ENCODE assay signal across 37 cellular contexts in the genomic region with DNA sequence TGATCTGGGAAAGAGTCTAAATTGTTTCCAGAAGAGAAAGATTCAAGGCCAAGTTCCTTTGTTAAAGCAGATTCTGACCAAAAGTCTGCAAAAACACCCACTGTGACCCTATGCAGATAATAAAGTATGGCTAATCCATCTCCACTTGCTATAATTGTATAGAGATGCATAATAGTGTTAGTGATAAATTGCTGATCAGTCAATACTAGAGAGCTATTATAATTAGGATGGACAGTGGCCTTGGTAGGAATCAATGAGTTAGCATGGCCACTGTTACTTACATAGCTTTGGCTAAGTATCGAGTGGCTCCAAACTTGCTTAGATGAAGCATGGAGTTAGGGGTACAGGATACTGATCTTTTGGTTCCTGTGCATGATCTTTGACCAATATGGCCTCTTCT.
"Had no signal": no experiment of that assay in that cellular context is flagged by ENCODE, and none has a peak within 500 bp of the region (broad histone marks: within the 10 kb centered on the region; RNA-seq: fewer than 3 reads in every experiment).

No MANE protein-coding gene starts in this region.

- H3K36me3 Mint-ChIP-seq: activated CD4-positive, alpha-beta memory T cell treated with anti-CD3 and anti-CD28 coated beads for 36 hours; activated naive CD4-positive, alpha-beta T cell treated with anti-CD3 and anti-CD28 coated beads, Interleukin-2, amount 50 U/mL, for 72 hours; activated naive CD8-positive, alpha-beta T cell treated with anti-CD3 and anti-CD28 coated beads for 36 hours; brain had no signal

- H3K9me3 ChIP-seq: adrenal gland had no signal

- H3K4me3 ChIP-seq: adrenal gland, cardiac muscle cell had no signal

- H3K27me3 ChIP-seq: adrenal gland, cardiac muscle cell had no signal

- H3K4me1 ChIP-seq: adrenal gland had no signal

- ATAC-seq: activated CD8-positive, alpha-beta T cell treated with anti-CD3 and anti-CD28 coated beads for 36 hours; activated naive CD4-positive, alpha-beta T cell treated with anti-CD3 and anti-CD28 coated beads, Interleukin-2, amount 50 U/mL, for 72 hours; activated T-cell treated with anti-CD3 and anti-CD28 coated beads, Interleukin-2, amount 50 U/mL, for 4 hours; activated T-cell treated with anti-CD3 and anti-CD28 coated beads, Interleukin-2, amount 50 U/mL, for 72 hours; activated T-helper 17 cell treated with anti-CD3 and anti-CD28 coated beads, Interleukin-2, amount 50 U/mL, for 72 hours had no signal

- H3K4me3 Mint-ChIP-seq: activated B cell treated with CpG ODN at 0.5 μM for 24 hours; activated CD4-positive, alpha-beta memory T cell treated with anti-CD3 and anti-CD28 coated beads for 36 hours; activated CD4-positive, alpha-beta T cell treated with anti-CD3 and anti-CD28 coated beads, Interleukin-2, amount 10 ng/mL, durations not matched to agents 24 days and 14 days; activated CD8-positive, alpha-beta T cell treated with anti-CD3 and anti-CD28 coated beads for 36 hours; activated naive CD4-positive, alpha-beta T cell treated with anti-CD3 and anti-CD28 coated beads for 36 hours; activated naive CD8-positive, alpha-beta T cell treated with anti-CD3 and anti-CD28 coated beads for 36 hours; activated T-cell treated with anti-CD3 and anti-CD28 coated beads, Interleukin-2, amount 50 U/mL, for 4 hours; activated T-cell treated with anti-CD3 and anti-CD28 coated beads, Interleukin-2, amount 50 U/mL, for 72 hours; activated T-helper 1 cell treated with anti-CD3 and anti-CD28 coated beads, Interleukin-12 subunit alpha, Interleukin-12 subunit beta, Interleukin-2, Interleukin-4 antibody, amounts not matched to agents 30 ng/mL and 10 ng/mL and 1 ng/mL, durations not matched to agents 14 hours and 24 hours and 36 hours; activated T-helper 17 cell treated with anti-CD3 and anti-CD28 coated beads, Interleukin-2, amount 50 U/mL, for 72 hours; brain; central memory CD8-positive, alpha-beta T cell; T-helper 1 cell treated with Interleukin-12 subunit alpha and Interleukin-12 subunit beta and Interleukin-4 antibody, amounts not matched to agents 30 μg/mL and 1 μg/mL, for 36 hours; T-helper 2 cell treated with Interferon-gamma antibody and Interleukin-4, amounts not matched to agents 5 μg/mL and 100 μg/mL, for 36 hours had no signal

- H3K36me3 ChIP-seq: adrenal gland, cardiac muscle cell had no signal

- H3K27ac ChIP-seq: adrenal gland, cardiac muscle cell, VCaP had no signal

- H3K27ac Mint-ChIP-seq: activated B cell treated with CpG ODN at 0.5 μM for 24 hours; activated CD4-positive, alpha-beta memory T cell treated with anti-CD3 and anti-CD28 coated beads for 36 hours; activated CD4-positive, alpha-beta T cell treated with anti-CD3 and anti-CD28 coated beads, Interleukin-2, amount 10 ng/mL, durations not matched to agents 24 days and 14 days; activated CD8-positive, alpha-beta T cell treated with anti-CD3 and anti-CD28 coated beads for 36 hours; activated naive CD4-positive, alpha-beta T cell treated with anti-CD3 and anti-CD28 coated beads for 36 hours; activated naive CD4-positive, alpha-beta T cell treated with anti-CD3 and anti-CD28 coated beads, Interleukin-2, amount 50 U/mL, for 72 hours; activated naive CD8-positive, alpha-beta T cell treated with anti-CD3 and anti-CD28 coated beads for 36 hours; activated T-cell treated with anti-CD3 and anti-CD28 coated beads, Interleukin-2, amount 50 U/mL, for 72 hours; activated T-helper 1 cell treated with anti-CD3 and anti-CD28 coated beads, Interleukin-12 subunit alpha, Interleukin-12 subunit beta, Interleukin-2, Interleukin-4 antibody, amounts not matched to agents 30 ng/mL and 10 ng/mL and 1 ng/mL, durations not matched to agents 14 hours and 24 hours and 36 hours; activated T-helper 17 cell treated with anti-CD3 and anti-CD28 coated beads, Interleukin-2, amount 50 U/mL, for 72 hours; brain; T-helper 1 cell treated with Interleukin-12 subunit alpha and Interleukin-12 subunit beta and Interleukin-4 antibody, amounts not matched to agents 30 μg/mL and 1 μg/mL, for 36 hours; T-helper 2 cell treated with Interferon-gamma antibody and Interleukin-4, amounts not matched to agents 5 μg/mL and 100 μg/mL, for 36 hours had no signal

- FAIRE-seq: bronchial epithelial cell, TTC549 had no signal

- H3K4me1 Mint-ChIP-seq: activated B cell treated with CpG ODN at 0.5 μM for 24 hours; activated CD4-positive, alpha-beta T cell treated with anti-CD3 and anti-CD28 coated beads, Interleukin-2, amount 10 ng/mL, durations not matched to agents 24 days and 14 days; activated naive CD8-positive, alpha-beta T cell treated with anti-CD3 and anti-CD28 coated beads for 36 hours; activated T-helper 17 cell treated with anti-CD3 and anti-CD28 coated beads, Interleukin-2, amount 50 U/mL, for 72 hours; central memory CD8-positive, alpha-beta T cell had no signal

- H3K27me3 Mint-ChIP-seq: activated B cell treated with CpG ODN at 0.5 μM for 24 hours; activated CD4-positive, alpha-beta memory T cell treated with anti-CD3 and anti-CD28 coated beads for 36 hours; activated CD4-positive, alpha-beta T cell treated with anti-CD3 and anti-CD28 coated beads, Interleukin-2, amount 10 ng/mL, durations not matched to agents 24 days and 14 days; activated CD8-positive, alpha-beta T cell treated with anti-CD3 and anti-CD28 coated beads for 36 hours; activated naive CD8-positive, alpha-beta T cell treated with anti-CD3 and anti-CD28 coated beads for 36 hours; activated T-helper 17 cell treated with anti-CD3 and anti-CD28 coated beads, Interleukin-2, amount 50 U/mL, for 72 hours; brain; central memory CD8-positive, alpha-beta T cell had no signal

- H3K9me3 Mint-ChIP-seq: activated B cell treated with CpG ODN at 0.5 μM for 24 hours; activated CD4-positive, alpha-beta memory T cell treated with anti-CD3 and anti-CD28 coated beads for 36 hours; activated CD4-positive, alpha-beta T cell treated with anti-CD3 and anti-CD28 coated beads, Interleukin-2, amount 10 ng/mL, durations not matched to agents 24 days and 14 days; activated CD8-positive, alpha-beta T cell treated with anti-CD3 and anti-CD28 coated beads for 36 hours; activated naive CD8-positive, alpha-beta T cell treated with anti-CD3 and anti-CD28 coated beads for 36 hours; activated T-cell treated with anti-CD3 and anti-CD28 coated beads, Interleukin-2, amount 50 U/mL, for 4 hours; activated T-helper 1 cell treated with anti-CD3 and anti-CD28 coated beads, Interleukin-12 subunit alpha, Interleukin-12 subunit beta, Interleukin-2, Interleukin-4 antibody, amounts not matched to agents 30 ng/mL and 10 ng/mL and 1 ng/mL, durations not matched to agents 14 hours and 24 hours and 36 hours; activated T-helper 17 cell treated with anti-CD3 and anti-CD28 coated beads, Interleukin-2, amount 50 U/mL, for 72 hours; brain; T-helper 1 cell treated with Interleukin-12 subunit alpha and Interleukin-12 subunit beta and Interleukin-4 antibody, amounts not matched to agents 30 μg/mL and 1 μg/mL, for 36 hours; T-helper 2 cell treated with Interferon-gamma antibody and Interleukin-4, amounts not matched to agents 5 μg/mL and 100 μg/mL, for 36 hours had no signal

- DNase-seq: activated B cell treated with CpG ODN at 0.5 μM for 24 hours; activated CD4-positive, alpha-beta memory T cell treated with anti-CD3 and anti-CD28 coated beads for 36 hours; activated CD4-positive, alpha-beta T cell treated with anti-CD3 and anti-CD28 coated beads for 4 hours; activated CD4-positive, alpha-beta T cell treated with anti-CD3 and anti-CD28 coated beads, Interleukin-2, amount 10 ng/mL, durations not matched to agents 24 days and 14 days; activated CD4-positive, alpha-beta T cell treated with anti-CD3 and anti-CD28 coated beads, Interleukin-2, amount 50 U/mL, for 1 hour; activated CD4-positive, alpha-beta T cell treated with anti-CD3 and anti-CD28 coated beads, Interleukin-2, amount 50 U/mL, for 4 hours; activated CD4-positive, CD25-positive, alpha-beta regulatory T cell treated with anti-CD3 and anti-CD28 coated beads, Interleukin-2, amount 50 U/mL, for 72 hours; activated CD8-positive, alpha-beta memory T cell treated with anti-CD3 and anti-CD28 coated beads, Interleukin-2, amount 50 U/mL, for 4 hours; activated CD8-positive, alpha-beta T cell treated with anti-CD3 and anti-CD28 coated beads for 36 hours; activated effector memory CD4-positive, alpha-beta T cell treated with anti-CD3 and anti-CD28 coated beads, Interleukin-2, amount 50 U/mL, for 16 hours; activated gamma-delta T cell treated with Interleukin-2 at 50 U/mL for 16 hours; activated naive CD4-positive, alpha-beta T cell; activated naive CD4-positive, alpha-beta T cell treated with anti-CD3 and anti-CD28 coated beads for 36 hours; activated naive CD4-positive, alpha-beta T cell treated with anti-CD3 and anti-CD28 coated beads, Interleukin-2, amount 50 U/mL, for 16 hours; activated naive CD8-positive, alpha-beta T cell treated with anti-CD3 and anti-CD28 coated beads for 36 hours; activated T-cell treated with anti-CD3 and anti-CD28 coated beads for 4 hours; activated T-cell treated with anti-CD3 and anti-CD28 coated beads, Interleukin-2, amount 50 U/mL, for 1 hour; activated T-cell treated with anti-CD3 and anti-CD28 coated beads, Interleukin-2, amount 50 U/mL, for 4 hours; activated T-cell treated with anti-CD3 and anti-CD28 coated beads, Interleukin-2, amount 50 U/mL, for 72 hours; adrenal gland; amniotic stem cell; aorta; caudate nucleus; T-helper 1 cell; T-helper 2 cell; T-helper 9 cell had no signal
